In the genomic region with DNA sequence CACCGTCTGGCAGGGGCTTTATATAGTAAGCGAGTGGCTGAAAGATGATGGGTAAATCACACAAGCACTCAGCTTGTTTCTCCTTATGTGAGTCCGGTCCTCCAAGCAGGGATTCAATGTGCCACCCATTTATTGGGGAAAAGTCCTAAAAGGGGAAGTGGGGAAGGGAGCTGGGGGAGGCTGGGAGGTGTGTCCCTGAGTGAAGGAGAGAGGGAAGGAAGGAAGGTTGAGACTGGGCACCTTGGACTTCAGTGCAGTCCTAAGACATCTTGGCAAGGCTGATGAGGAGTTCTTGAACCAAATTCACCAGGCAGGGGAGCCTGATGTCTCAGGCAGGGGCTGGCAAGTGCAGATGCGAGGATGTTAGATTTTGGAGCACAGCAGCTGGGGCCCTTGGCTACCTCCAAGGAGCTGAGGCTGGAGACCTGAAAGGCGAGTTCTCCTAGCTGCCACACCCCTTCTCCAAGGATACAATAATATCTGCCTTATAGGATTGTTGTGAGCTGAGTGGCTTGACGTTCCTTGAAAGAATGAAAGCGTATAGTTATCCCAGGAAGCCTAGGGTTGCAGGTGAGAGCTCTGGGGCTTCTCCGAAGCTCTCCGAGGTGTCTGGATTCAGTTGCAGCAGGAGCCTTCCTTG, we compare ENCODE assay signal across 23 cellular contexts. TPM values are rescaled to one million over a fixed set of nuclear protein-coding genes. Genes with fewer than 3 reads are reported as not detected.
DNase-seq lines count a peak whose midpoint lies in the region; ATAC-seq, FAIRE-seq and TF ChIP-seq lines count a peak whose summit lies in the region.
"Had no signal": no experiment of that assay in that cellular context is flagged by ENCODE, and none has a peak within 500 bp of the region (broad histone marks: within the 10 kb centered on the region; RNA-seq: fewer than 3 reads in every experiment).

No MANE protein-coding gene starts in this region.

- H3F3A ChIP-seq in GM23248 (ENCODE audit: insufficient read depth) = no peaks in the 10 kb centered on the region

- dilution Hi-C loops in keratinocyte (cut with MboI; ENCODE audit: extremely low pct_ligation_motif_present, low sequenced_read_pairs) = no loop called here

- H3K36me3 Mint-ChIP-seq in T-helper 2 cell treated with Interferon-gamma antibody and Interleukin-4, amounts not matched to agents 5 μg/mL and 100 μg/mL, for 36 hours (ENCODE audit: low read depth) = peaks cover 27% of the 10 kb centered on the region

- no peaks in the 10 kb centered on the region for H3K9me1 ChIP-seq in keratinocyte (ENCODE audit: control insufficient read depth, extremely low read depth, insufficient read depth, low read length)

- H2AFZ ChIP-seq in keratinocyte (ENCODE audit: control insufficient read depth, low read length) = peak overlapping the region; percentile 88
- no peak overlapping the region for H2AFZ ChIP-seq in GM23248

- peak overlapping the region; percentile 51 for H3K9ac ChIP-seq in keratinocyte (ENCODE audit: control insufficient read depth, extremely low read depth, insufficient read depth, low read length)
- no peak overlapping the region for H3K9ac ChIP-seq in GM23248

- peaks cover 30% of the 10 kb centered on the region for H3K4me1 Mint-ChIP-seq in T-helper 2 cell treated with Interferon-gamma antibody and Interleukin-4, amounts not matched to agents 5 μg/mL and 100 μg/mL, for 36 hours (ENCODE audit: low read depth)

- FAIRE-seq in keratinocyte (lab: Jason Lieb, UNC) = peak; percentile 76

- DNase-seq in T-helper 2 cell treated with Interferon-gamma antibody and Interleukin-4, amounts not matched to agents 5 μg/mL and 100 μg/mL, for 36 hours (ENCODE audit: low spot score) = no peak
- DNase-seq in T-helper 2 cell (no peak), RWPE2 (ENCODE audit: low spot score) (no peak), keratinocyte (ENCODE audit: low read depth, low spot score) (no peak), stomach (peak; percentile 56), NCI-H2171 treated with DMSO at 0.1 percent for 48 hours (lab: John Stamatoyannopoulos, UW) (no peak), GM23248 (no peak)
- DNase-seq: ACHN; activated CD4-positive, alpha-beta T cell treated with anti-CD3 and anti-CD28 coated beads, Interleukin-2, amount 10 ng/mL, durations not matched to agents 7 days and 5 days; activated T-cell treated with anti-CD3 and anti-CD28 coated beads, Interleukin-2, amount 50 U/mL, for 4 hours; caudate nucleus; CD4-positive, CD25-positive, alpha-beta regulatory T cell; effector CD8-positive, alpha-beta T cell; foreskin melanocyte; left ventricle myocardium superior; naive B cell; NCI-H1092 treated with DMSO at 0.1 percent for 48 hours; SJCRH30; stimulated activated naive CD8-positive, alpha-beta T cell treated with anti-CD3 and anti-CD28 coated beads, Interleukin-15, Interleukin-2, amounts not matched to agents 100 U/mL and 50 U/mL, for 24 hours had no signal

- TF ChIP-seq CTCF in RWPE2 (IDR thresholded peaks at IDR 0.05; ENCODE audit: poor library complexity, severe bottlenecking) (no peak), keratinocyte (optimal IDR thresholded peaks at IDR 0.05 in 1 of 3, IDR thresholded peaks at IDR 0.05 in 1 of 3, conservative IDR thresholded peaks at IDR 0.05 in 1 of 3; ENCODE audit: extremely low read depth in 1 of 3, insufficient read depth in 2 of 3, low read length in 3 of 3) (no peak), stomach (IDR thresholded peaks at IDR 0.05) (no peak)

- no peaks in the 10 kb centered on the region for H3K27me3 ChIP-seq in RWPE2 (ENCODE audit: insufficient read depth, poor library complexity, severe bottlenecking)
- H3K27me3 ChIP-seq in keratinocyte (ENCODE audit: control insufficient read depth, extremely low read depth, insufficient read depth, low read length) = no peaks in the 10 kb centered on the region
- no peaks in the 10 kb centered on the region for H3K27me3 ChIP-seq in stomach
- H3K27me3 ChIP-seq in GM23248 (replicated peaks; ENCODE audit: insufficient read depth) = no peaks in the 10 kb centered on the region

- H3K27ac ChIP-seq in RWPE2 (ENCODE audit: poor library complexity, severe bottlenecking) (no peak overlapping the region), keratinocyte (ENCODE audit: control insufficient read depth, insufficient read depth, low read length) (peak overlapping the region; percentile 39), stomach (peak overlapping the region in 3 of 5 donors; percentile 1 to 48 (median 29)), GM23248 (no peak overlapping the region)
- H3K27ac ChIP-seq: SJCRH30 had no signal

- peaks cover 19% of the 10 kb centered on the region for H3K9me3 Mint-ChIP-seq in T-helper 2 cell treated with Interferon-gamma antibody and Interleukin-4, amounts not matched to agents 5 μg/mL and 100 μg/mL, for 36 hours

- H3K4me1 ChIP-seq in RWPE2 (ENCODE audit: insufficient read depth, poor library complexity, severe bottlenecking) (peaks cover 9% of the 10 kb centered on the region), keratinocyte (ENCODE audit: control insufficient read depth, extremely low read depth, insufficient read depth, low read length) (peaks cover 16% of the 10 kb centered on the region), stomach (peaks cover 0 to 15% (median 5%) of the 10 kb centered on the region in 4 donors), GM23248 (ENCODE audit: insufficient read depth) (no peaks in the 10 kb centered on the region)
- H3K4me1 ChIP-seq: SJCRH30 had no signal

- no peak for TF ChIP-seq POLR2A in stomach (IDR thresholded peaks at IDR 0.05)

- H3K36me3 ChIP-seq in RWPE2 (ENCODE audit: low read depth) = no peaks in the 10 kb centered on the region
- no peaks in the 10 kb centered on the region for H3K36me3 ChIP-seq in keratinocyte (ENCODE audit: control insufficient read depth in 2 of 2, extremely low read depth in 1 of 2, insufficient read depth in 2 of 2, low read length in 2 of 2)
- H3K36me3 ChIP-seq in stomach = no peaks in the 10 kb centered on the region
- no peaks in the 10 kb centered on the region for H3K36me3 ChIP-seq in GM23248 (ENCODE audit: low read depth)
- H3K36me3 ChIP-seq: SJCRH30 had no signal

- peak overlapping the region; percentile 32 for H3K27ac Mint-ChIP-seq in T-helper 2 cell treated with Interferon-gamma antibody and Interleukin-4, amounts not matched to agents 5 μg/mL and 100 μg/mL, for 36 hours
- H3K27ac Mint-ChIP-seq: progenitor cell of endocrine pancreas had no signal

- peak overlapping the region; percentile 85 for H3K4me2 ChIP-seq in keratinocyte (ENCODE audit: control insufficient read depth, extremely low read depth, insufficient read depth, low read depth, low read length)
- no peak overlapping the region for H3K4me2 ChIP-seq in GM23248 (ENCODE audit: unreplicated experiment)

- 51 to 77% (median 59%) methylated on average over 9 of the region's 9 CpGs for WGBS in stomach, 5 donors
- 59 to 68% methylated on average over 9 of the region's 9 CpGs for WGBS in GM23248 (ENCODE audit: low coverage in 1 of 2, low lambda C conversion rate in 2 of 2, missing lambda C conversion rate in 2 of 2), 2 experiments

- in situ Hi-C loops in GM23248 (cut with MboI) = no loop called here

- H3K27me3 Mint-ChIP-seq in T-helper 2 cell treated with Interferon-gamma antibody and Interleukin-4, amounts not matched to agents 5 μg/mL and 100 μg/mL, for 36 hours (ENCODE audit: low read depth) = no peaks in the 10 kb centered on the region
- H3K27me3 Mint-ChIP-seq: activated CD4-positive, alpha-beta T cell treated with anti-CD3 and anti-CD28 coated beads, Interleukin-2, amount 10 ng/mL, durations not matched to agents 7 days and 5 days; CD4-positive, CD25-positive, alpha-beta regulatory T cell; naive B cell had no signal

- H4K20me1 ChIP-seq in keratinocyte (ENCODE audit: control insufficient read depth, extremely low read depth, insufficient read depth, low read length) (no peaks in the 10 kb centered on the region), GM23248 (ENCODE audit: insufficient read depth) (no peaks in the 10 kb centered on the region)

- intact Hi-C loops in stomach (cut with DNase I; ENCODE audit: low total_unique reads) = no loop called here

- TF ChIP-seq EP300 in stomach (IDR thresholded peaks at IDR 0.05) = no peak

- no peaks in the 10 kb centered on the region for H3K79me2 ChIP-seq in keratinocyte (ENCODE audit: control insufficient read depth, insufficient read depth, low read length)
- H3K79me2 ChIP-seq in GM23248 (ENCODE audit: insufficient read depth) = no peaks in the 10 kb centered on the region

- no peaks in the 10 kb centered on the region for H3K9me2 ChIP-seq in GM23248 (ENCODE audit: insufficient read depth)

- H3K4me3 ChIP-seq in RWPE2 (ENCODE audit: severe bottlenecking) = no peak overlapping the region
- H3K4me3 ChIP-seq in keratinocyte (ENCODE audit: control insufficient read depth in 2 of 3, extremely low read depth in 1 of 3, insufficient read depth in 2 of 3, low read depth in 1 of 3, low read length in 3 of 3) = peak overlapping the region; percentile 14 to 59 (median 30)
- peak overlapping the region in 1 of 4 donors; percentile 17 for H3K4me3 ChIP-seq in stomach
- H3K4me3 ChIP-seq in GM23248 = no peak overlapping the region
- H3K4me3 ChIP-seq: SJCRH30 had no signal

- no peak overlapping the region for H3K4me3 Mint-ChIP-seq in T-helper 2 cell treated with Interferon-gamma antibody and Interleukin-4, amounts not matched to agents 5 μg/mL and 100 μg/mL, for 36 hours
- H3K4me3 Mint-ChIP-seq: activated CD4-positive, alpha-beta T cell treated with anti-CD3 and anti-CD28 coated beads, Interleukin-2, amount 10 ng/mL, durations not matched to agents 7 days and 5 days; activated T-cell treated with anti-CD3 and anti-CD28 coated beads, Interleukin-2, amount 50 U/mL, for 4 hours; CD4-positive, CD25-positive, alpha-beta regulatory T cell; naive B cell had no signal

- ATAC-seq in RWPE2 (ENCODE audit: low read depth) (peak; percentile 71), HG03378 (IDR thresholded peaks at IDR 0.05; ENCODE audit: unreplicated experiment) (no peak)
- ATAC-seq: left ventricle myocardium superior; stimulated activated naive CD8-positive, alpha-beta T cell treated with anti-CD3 and anti-CD28 coated beads, Interleukin-15, Interleukin-2, amounts not matched to agents 100 U/mL and 50 U/mL, for 24 hours had no signal

- H3K9me3 ChIP-seq in RWPE2 (ENCODE audit: severe bottlenecking) = no peaks in the 10 kb centered on the region
- H3K9me3 ChIP-seq in keratinocyte (ENCODE audit: control insufficient read depth, low read depth, low read length) = no peaks in the 10 kb centered on the region
- H3K9me3 ChIP-seq in stomach = no peaks in the 10 kb centered on the region
- no peaks in the 10 kb centered on the region for H3K9me3 ChIP-seq in GM23248 (ENCODE audit: low read depth)
- H3K9me3 ChIP-seq: SJCRH30 had no signal

RNA-seq across cellular contexts. Expression of gene CYLD, which starts 23.0 kb away (rescaled TPM):
- polyA plus RNA-seq in keratinocyte = 14.9 to 24.7 TPM (median 23.4 TPM) in 3 replicates
- polyA plus RNA-seq in keratinocyte (2011; ENCODE audit: low read depth) = 50.9 TPM
- 17.0 and 34.3 TPM in 2 replicates for polyA plus RNA-seq in keratinocyte (2011; cell fraction: cytosol; rRNA removed)
- 24.0 and 32.8 TPM in 2 replicates for polyA plus RNA-seq in keratinocyte (2011; cell fraction: nucleus; rRNA removed)
- 15.5 and 42.1 TPM in 2 replicates for polyA plus RNA-seq in keratinocyte (2012; ENCODE audit: low replicate concordance)
- polyA minus RNA-seq in keratinocyte = 6.1 to 37.7 TPM (median 24.2 TPM) in 3 replicates
- 21.7 TPM for polyA minus RNA-seq in keratinocyte (2011; cell fraction: cytosol; rRNA and poly(A)+ RNA removed)
- 30.7 and 58.6 TPM in 2 replicates for polyA minus RNA-seq in keratinocyte (2011; cell fraction: nucleus; rRNA and poly(A)+ RNA removed)
- 10 to 100 TPM; 12.5 to 82.1 (median 19.6) TPM for total RNA-seq in stomach
- polyA plus RNA-seq in stomach = 10 to 100 TPM in 2 of 3 donors, 1 to 10 TPM in 1; 7.0 to 11.2 (median 11.0) TPM
- total RNA-seq in GM23248 (2014; rRNA removed; shearing (Covaris generic)) = 32.6 and 46.5 TPM in 2 replicates
- 21.7 and 22.4 TPM in 2 replicates for polyA plus RNA-seq in GM23248 (2016; fragmentation: Nextera tagmentation; extraction: Ambion mirVana)

RNA-seq across cellular contexts. Expression of gene NOD2, which starts 25.5 kb away (rescaled TPM):
- polyA plus RNA-seq in keratinocyte (0.49 to 3.9 TPM (median 0.80 TPM) in 3 replicates), stomach (1 to 10 TPM in 1 of 3 donors, under 1 TPM in 2; 0.56 to 3.7 (median 0.61) TPM), GM23248 (2016; fragmentation: Nextera tagmentation; extraction: Ambion mirVana) (not detected in 2 replicates)
- polyA plus RNA-seq in keratinocyte (2011; ENCODE audit: low read depth) = 6.1 TPM
- polyA plus RNA-seq in keratinocyte (2011; cell fraction: cytosol; rRNA removed) = 0.68 and 0.86 TPM in 2 replicates
- 3.5 and 5.4 TPM in 2 replicates for polyA plus RNA-seq in keratinocyte (2011; cell fraction: nucleus; rRNA removed)
- 0.44 and 6.7 TPM in 2 replicates for polyA plus RNA-seq in keratinocyte (2012; ENCODE audit: low replicate concordance)
- 1.5 to 11.2 TPM (median 2.3 TPM) in 3 replicates for polyA minus RNA-seq in keratinocyte
- polyA minus RNA-seq in keratinocyte (2011; cell fraction: cytosol; rRNA and poly(A)+ RNA removed) = 4.4 TPM
- polyA minus RNA-seq in keratinocyte (2011; cell fraction: nucleus; rRNA and poly(A)+ RNA removed) = 6.5 and 9.0 TPM in 2 replicates
- total RNA-seq in stomach = 1 to 10 TPM in 4 of 5 donors, not detected in 1; 1.8 to 6.2 (median 3.5) TPM
- total RNA-seq in GM23248 (2014; rRNA removed; shearing (Covaris generic)) = not detected in 2 replicates
- total RNA-seq: IMR-90, progenitor cell of endocrine pancreas, SJCRH30 had no signal
- polyA plus RNA-seq: IMR-90 had no signal

RNA-seq across cellular contexts. Expression of gene SNX20, which starts 37.8 kb away (rescaled TPM):
- polyA plus RNA-seq in keratinocyte = not detected in 3 replicates
- not detected for polyA plus RNA-seq in keratinocyte (2011; ENCODE audit: low read depth)
- polyA plus RNA-seq in keratinocyte (2011; cell fraction: cytosol; rRNA removed) = not detected in 2 replicates
- not detected in 2 replicates for polyA plus RNA-seq in keratinocyte (2011; cell fraction: nucleus; rRNA removed)
- polyA plus RNA-seq in keratinocyte (2012; ENCODE audit: low replicate concordance) = not detected in 2 replicates
- polyA minus RNA-seq in keratinocyte = not detected in 3 replicates
- not detected for polyA minus RNA-seq in keratinocyte (2011; cell fraction: cytosol; rRNA and poly(A)+ RNA removed)
- not detected in 2 replicates for polyA minus RNA-seq in keratinocyte (2011; cell fraction: nucleus; rRNA and poly(A)+ RNA removed)
- 1 to 10 TPM in 2 of 5 donors, under 1 TPM in 2, not detected in 1; 0.29 to 7.4 (median 1.0) TPM for total RNA-seq in stomach
- polyA plus RNA-seq in stomach = 1 to 10 TPM; 1.0 to 1.4 (median 1.1) TPM
- total RNA-seq in GM23248 (2014; rRNA removed; shearing (Covaris generic)) = not detected in 2 replicates
- polyA plus RNA-seq in GM23248 (2016; fragmentation: Nextera tagmentation; extraction: Ambion mirVana) = not detected in 2 replicates
- total RNA-seq: Daoy, IMR-90, progenitor cell of endocrine pancreas, SJCRH30 had no signal
- polyA plus RNA-seq: IMR-90 had no signal

Comparison
In these comparisons a context has a peak if more than half of its experiments do, and no peak if none do; other contexts are left out.
1. H3K27ac ChIP-seq: peak in keratinocyte (single experiment) and stomach (3 of 5); none in RWPE2 (single experiment) and GM23248 (single experiment).
2. H3K4me3 ChIP-seq: peak in keratinocyte (3 of 3); none in RWPE2 (single experiment) and GM23248 (single experiment).